Comparison of ENCODE assay signal across 34 cellular contexts in genomic region chr2:235112365-235112764, GRCh38.
"Had no signal": no experiment of that assay in that cellular context is flagged by ENCODE, and none has a peak within 500 bp of the region (broad histone marks: within the 10 kb centered on the region; RNA-seq: fewer than 3 reads in every experiment).

No MANE protein-coding gene starts in this region.

- H3K4me3 Mint-ChIP-seq: activated B cell treated with CpG ODN at 0.5 μM for 24 hours; activated CD4-positive, alpha-beta memory T cell treated with anti-CD3 and anti-CD28 coated beads for 36 hours; activated CD4-positive, alpha-beta T cell treated with anti-CD3 and anti-CD28 coated beads, Interleukin-2, amount 10 ng/mL, durations not matched to agents 24 days and 14 days; activated CD8-positive, alpha-beta T cell treated with anti-CD3 and anti-CD28 coated beads for 36 hours; activated naive CD4-positive, alpha-beta T cell treated with anti-CD3 and anti-CD28 coated beads for 36 hours; activated naive CD8-positive, alpha-beta T cell treated with anti-CD3 and anti-CD28 coated beads for 36 hours; activated T-cell treated with anti-CD3 and anti-CD28 coated beads, Interleukin-2, amount 50 U/mL, for 4 hours; activated T-cell treated with anti-CD3 and anti-CD28 coated beads, Interleukin-2, amount 50 U/mL, for 72 hours; activated T-helper 1 cell treated with anti-CD3 and anti-CD28 coated beads, Interleukin-12 subunit alpha, Interleukin-12 subunit beta, Interleukin-2, Interleukin-4 antibody, amounts not matched to agents 30 ng/mL and 10 ng/mL and 1 ng/mL, durations not matched to agents 14 hours and 24 hours and 36 hours; activated T-helper 17 cell treated with anti-CD3 and anti-CD28 coated beads, Interleukin-2, amount 50 U/mL, for 72 hours; T-helper 1 cell treated with Interleukin-12 subunit alpha and Interleukin-12 subunit beta and Interleukin-4 antibody, amounts not matched to agents 30 μg/mL and 1 μg/mL, for 36 hours; T-helper 2 cell treated with Interferon-gamma antibody and Interleukin-4, amounts not matched to agents 5 μg/mL and 100 μg/mL, for 36 hours had no signal

- H3K27me3 ChIP-seq: adrenal gland, body of pancreas, brain microvascular endothelial cell, breast epithelium had no signal

- H3K4me1 Mint-ChIP-seq: activated B cell treated with CpG ODN at 0.5 μM for 24 hours; activated CD4-positive, alpha-beta T cell treated with anti-CD3 and anti-CD28 coated beads, Interleukin-2, amount 10 ng/mL, durations not matched to agents 24 days and 14 days; activated naive CD8-positive, alpha-beta T cell treated with anti-CD3 and anti-CD28 coated beads for 36 hours; activated T-helper 17 cell treated with anti-CD3 and anti-CD28 coated beads, Interleukin-2, amount 50 U/mL, for 72 hours had no signal

- H3K36me3 Mint-ChIP-seq: activated CD4-positive, alpha-beta memory T cell treated with anti-CD3 and anti-CD28 coated beads for 36 hours; activated naive CD4-positive, alpha-beta T cell treated with anti-CD3 and anti-CD28 coated beads, Interleukin-2, amount 50 U/mL, for 72 hours; activated naive CD8-positive, alpha-beta T cell treated with anti-CD3 and anti-CD28 coated beads for 36 hours had no signal

- H3K9me3 Mint-ChIP-seq: activated B cell treated with CpG ODN at 0.5 μM for 24 hours; activated CD4-positive, alpha-beta memory T cell treated with anti-CD3 and anti-CD28 coated beads for 36 hours; activated CD4-positive, alpha-beta T cell treated with anti-CD3 and anti-CD28 coated beads, Interleukin-2, amount 10 ng/mL, durations not matched to agents 24 days and 14 days; activated CD8-positive, alpha-beta T cell treated with anti-CD3 and anti-CD28 coated beads for 36 hours; activated naive CD4-positive, alpha-beta T cell treated with anti-CD3 and anti-CD28 coated beads for 36 hours; activated naive CD4-positive, alpha-beta T cell treated with anti-CD3 and anti-CD28 coated beads, Interleukin-2, amount 50 U/mL, for 72 hours; activated naive CD8-positive, alpha-beta T cell treated with anti-CD3 and anti-CD28 coated beads for 36 hours; activated T-cell treated with anti-CD3 and anti-CD28 coated beads, Interleukin-2, amount 50 U/mL, for 4 hours; activated T-cell treated with anti-CD3 and anti-CD28 coated beads, Interleukin-2, amount 50 U/mL, for 72 hours; activated T-helper 1 cell treated with anti-CD3 and anti-CD28 coated beads, Interleukin-12 subunit alpha, Interleukin-12 subunit beta, Interleukin-2, Interleukin-4 antibody, amounts not matched to agents 30 ng/mL and 10 ng/mL and 1 ng/mL, durations not matched to agents 14 hours and 24 hours and 36 hours; activated T-helper 17 cell treated with anti-CD3 and anti-CD28 coated beads, Interleukin-2, amount 50 U/mL, for 72 hours; T-helper 1 cell treated with Interleukin-12 subunit alpha and Interleukin-12 subunit beta and Interleukin-4 antibody, amounts not matched to agents 30 μg/mL and 1 μg/mL, for 36 hours; T-helper 2 cell treated with Interferon-gamma antibody and Interleukin-4, amounts not matched to agents 5 μg/mL and 100 μg/mL, for 36 hours had no signal

- H3K9me3 ChIP-seq: adrenal gland, body of pancreas, breast epithelium had no signal

- H3K36me3 ChIP-seq: adrenal gland, brain microvascular endothelial cell, breast epithelium had no signal

- H3K4me1 ChIP-seq: adrenal gland, body of pancreas, breast epithelium had no signal

- H3K27ac Mint-ChIP-seq: activated B cell treated with CpG ODN at 0.5 μM for 24 hours; activated CD4-positive, alpha-beta memory T cell treated with anti-CD3 and anti-CD28 coated beads for 36 hours; activated CD4-positive, alpha-beta T cell treated with anti-CD3 and anti-CD28 coated beads, Interleukin-2, amount 10 ng/mL, durations not matched to agents 24 days and 14 days; activated CD8-positive, alpha-beta T cell treated with anti-CD3 and anti-CD28 coated beads for 36 hours; activated naive CD4-positive, alpha-beta T cell treated with anti-CD3 and anti-CD28 coated beads for 36 hours; activated naive CD4-positive, alpha-beta T cell treated with anti-CD3 and anti-CD28 coated beads, Interleukin-2, amount 50 U/mL, for 72 hours; activated naive CD8-positive, alpha-beta T cell treated with anti-CD3 and anti-CD28 coated beads for 36 hours; activated T-cell treated with anti-CD3 and anti-CD28 coated beads, Interleukin-2, amount 50 U/mL, for 72 hours; activated T-helper 1 cell treated with anti-CD3 and anti-CD28 coated beads, Interleukin-12 subunit alpha, Interleukin-12 subunit beta, Interleukin-2, Interleukin-4 antibody, amounts not matched to agents 30 ng/mL and 10 ng/mL and 1 ng/mL, durations not matched to agents 14 hours and 24 hours and 36 hours; activated T-helper 17 cell treated with anti-CD3 and anti-CD28 coated beads, Interleukin-2, amount 50 U/mL, for 72 hours; T-helper 1 cell treated with Interleukin-12 subunit alpha and Interleukin-12 subunit beta and Interleukin-4 antibody, amounts not matched to agents 30 μg/mL and 1 μg/mL, for 36 hours; T-helper 2 cell treated with Interferon-gamma antibody and Interleukin-4, amounts not matched to agents 5 μg/mL and 100 μg/mL, for 36 hours had no signal

- H3K27ac ChIP-seq: adrenal gland, body of pancreas, brain microvascular endothelial cell, breast epithelium, VCaP had no signal

- ATAC-seq: activated CD8-positive, alpha-beta T cell treated with anti-CD3 and anti-CD28 coated beads for 36 hours; activated naive CD4-positive, alpha-beta T cell treated with anti-CD3 and anti-CD28 coated beads, Interleukin-2, amount 50 U/mL, for 72 hours; activated T-cell treated with anti-CD3 and anti-CD28 coated beads, Interleukin-2, amount 50 U/mL, for 4 hours; activated T-cell treated with anti-CD3 and anti-CD28 coated beads, Interleukin-2, amount 50 U/mL, for 72 hours; activated T-helper 17 cell treated with anti-CD3 and anti-CD28 coated beads, Interleukin-2, amount 50 U/mL, for 72 hours; body of pancreas had no signal

- DNase-seq: activated B cell treated with CpG ODN at 0.5 μM for 24 hours; activated CD4-positive, alpha-beta memory T cell treated with anti-CD3 and anti-CD28 coated beads for 36 hours; activated CD4-positive, alpha-beta T cell treated with anti-CD3 and anti-CD28 coated beads for 4 hours; activated CD4-positive, alpha-beta T cell treated with anti-CD3 and anti-CD28 coated beads, Interleukin-2, amount 50 U/mL, for 1 hour; activated CD4-positive, alpha-beta T cell treated with anti-CD3 and anti-CD28 coated beads, Interleukin-2, amount 50 U/mL, for 4 hours; activated CD4-positive, CD25-positive, alpha-beta regulatory T cell treated with anti-CD3 and anti-CD28 coated beads, Interleukin-2, amount 50 U/mL, for 72 hours; activated CD8-positive, alpha-beta memory T cell treated with anti-CD3 and anti-CD28 coated beads, Interleukin-2, amount 50 U/mL, for 4 hours; activated CD8-positive, alpha-beta T cell treated with anti-CD3 and anti-CD28 coated beads for 36 hours; activated effector memory CD4-positive, alpha-beta T cell treated with anti-CD3 and anti-CD28 coated beads, Interleukin-2, amount 50 U/mL, for 16 hours; activated gamma-delta T cell treated with Interleukin-2 at 50 U/mL for 16 hours; activated naive CD4-positive, alpha-beta T cell; activated naive CD4-positive, alpha-beta T cell treated with anti-CD3 and anti-CD28 coated beads for 36 hours; activated naive CD4-positive, alpha-beta T cell treated with anti-CD3 and anti-CD28 coated beads, Interleukin-2, amount 50 U/mL, for 16 hours; activated naive CD8-positive, alpha-beta T cell treated with anti-CD3 and anti-CD28 coated beads for 36 hours; activated T-cell treated with anti-CD3 and anti-CD28 coated beads for 4 hours; activated T-cell treated with anti-CD3 and anti-CD28 coated beads, Interleukin-2, amount 50 U/mL, for 1 hour; activated T-cell treated with anti-CD3 and anti-CD28 coated beads, Interleukin-2, amount 50 U/mL, for 4 hours; activated T-cell treated with anti-CD3 and anti-CD28 coated beads, Interleukin-2, amount 50 U/mL, for 72 hours; adrenal gland; amniotic stem cell; aorta; body of pancreas; brain microvascular endothelial cell; central memory CD4-positive, alpha-beta T cell; T-helper 2 cell; T-helper 9 cell had no signal

- H3K4me3 ChIP-seq: adrenal gland, body of pancreas, breast epithelium had no signal
